ENCODE assay signal across 23 cellular contexts in the genomic region with DNA sequence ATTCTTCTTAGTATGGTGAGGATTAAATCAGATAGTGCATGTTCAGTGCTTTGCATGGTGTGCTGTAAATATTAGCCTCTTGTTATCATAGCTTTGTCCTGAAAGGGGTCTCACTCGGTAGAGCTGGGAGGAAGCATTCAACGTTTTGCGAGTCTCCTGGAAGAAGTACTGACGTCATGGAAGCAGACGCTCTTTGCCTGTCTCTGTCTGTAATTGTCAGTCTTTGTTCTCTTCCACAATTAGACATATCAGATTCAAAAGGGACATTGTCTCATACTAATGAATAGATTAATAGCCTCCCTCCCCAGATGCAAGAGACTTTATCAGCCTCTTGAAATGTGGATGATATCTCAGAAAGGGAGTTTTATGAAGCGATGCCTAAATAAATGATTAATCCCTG.
"Had no signal": no experiment of that assay in that cellular context is flagged by ENCODE, and none has a peak within 500 bp of the region (broad histone marks: within the 10 kb centered on the region; RNA-seq: fewer than 3 reads in every experiment).

No MANE protein-coding gene starts in this region.

- ATAC-seq: left ventricle myocardium superior; lower lobe of right lung; naive thymus-derived CD4-positive, alpha-beta T cell; psoas muscle; right cardiac atrium; stimulated activated memory B cell treated with anti-CD40 and anti-IgM and Interleukin-4, amounts not matched to agents 10 μg/mL and 1 μg/mL and 100 μg/mL, for 72 hours; stimulated activated naive CD8-positive, alpha-beta T cell treated with anti-CD3 and anti-CD28 coated beads, Interleukin-15, Interleukin-2, amounts not matched to agents 100 U/mL and 50 U/mL, for 24 hours had no signal

- DNase-seq: colonic mucosa; effector CD8-positive, alpha-beta T cell; endodermal cell; head of caudate nucleus; islet precursor cell; left ventricle myocardium superior; lower lobe of right lung; mesendoderm; midbrain; naive thymus-derived CD4-positive, alpha-beta T cell; nephron progenitor cell; nucleus accumbens; posterior cingulate gyrus; psoas muscle; right cardiac atrium; spleen; stimulated activated CD4-positive, alpha-beta T cell treated with anti-CD3 and anti-CD28 coated beads, Interleukin-4, amount 100 ng/mL, for 4 hours; stimulated activated naive CD8-positive, alpha-beta T cell treated with anti-CD3 and anti-CD28 coated beads, Interleukin-15, Interleukin-2, amounts not matched to agents 100 U/mL and 50 U/mL, for 24 hours; substantia nigra; testis; tibial artery; upper lobe of left lung had no signal
